Comparison of ENCODE assay signal across 17 cellular contexts in genomic region chr3:47410417-47410720, GRCh38.
DNase-seq lines count a peak whose midpoint lies in the region; ATAC-seq and TF ChIP-seq lines count a peak whose summit lies in the region.
"Had no signal": no experiment of that assay in that cellular context is flagged by ENCODE, and none has a peak within 500 bp of the region (broad histone marks: within the 10 kb centered on the region; RNA-seq: fewer than 3 reads in every experiment).

No MANE protein-coding gene starts in this region.

- H3K4me3 ChIP-seq in HEK293 (ENCODE audit: low read depth, low read length), result no peak overlapping the region
- H3K4me3 ChIP-seq: GM12878, GM23338 had no signal

- no peak for DNase-seq in stimulated activated naive CD8-positive, alpha-beta T cell treated with anti-CD3 and anti-CD28 coated beads, Interleukin-15, amount 100 ng/mL, for 72 hours
- no peak for DNase-seq in stimulated activated naive CD8-positive, alpha-beta T cell treated with anti-CD3 and anti-CD28 coated beads, Interleukin-15, Interleukin-2, amounts not matched to agents 100 U/mL and 50 U/mL, for 24 hours
- DNase-seq in iPS-NIHi11 (ENCODE audit: low spot score), result peak; percentile 36
- no peak for DNase-seq in stimulated activated naive B cell treated with anti-CD40 and anti-IgM and Interleukin-4, amounts not matched to agents 10 μg/mL and 1 μg/mL and 100 μg/mL, for 72 hours
- no peak for DNase-seq in NCI-H2196 (lab: John Stamatoyannopoulos, UW; ENCODE audit: unreplicated experiment)
- DNase-seq in stimulated activated CD4-positive, alpha-beta T cell treated with anti-CD3 and anti-CD28 coated beads, Interleukin-4, amount 100 ng/mL, for 4 hours, result no peak
- no peak for DNase-seq in NCI-H2029 treated with DMSO at 0.1 percent for 48 hours (lab: John Stamatoyannopoulos, UW)
- DNase-seq: C1 segment of cervical spinal cord; Calu3; CD4-positive, alpha-beta memory T cell; COR-L47; DMS153; DND-41; HCEC 1CT had no signal

- no peaks in the 10 kb centered on the region for H3K4me1 ChIP-seq in HEK293 (ENCODE audit: control insufficient read depth, insufficient read depth, low read length)

- H3K36me3 ChIP-seq in HEK293 (ENCODE audit: control insufficient read depth in 2 of 2, insufficient read depth in 1 of 2, low read length in 2 of 2), result peaks cover 0 to 85% of the 10 kb centered on the region in 2 experiments; a peak in 1 of 3 replicates

- ATAC-seq in stimulated activated naive CD8-positive, alpha-beta T cell treated with anti-CD3 and anti-CD28 coated beads, Interleukin-15, amount 100 ng/mL, for 72 hours, result peak; percentile 1
- no peak for ATAC-seq in stimulated activated naive CD8-positive, alpha-beta T cell treated with anti-CD3 and anti-CD28 coated beads, Interleukin-15, Interleukin-2, amounts not matched to agents 100 U/mL and 50 U/mL, for 24 hours
- ATAC-seq in stimulated activated naive B cell treated with anti-CD40 and anti-IgM and Interleukin-4, amounts not matched to agents 10 μg/mL and 1 μg/mL and 100 μg/mL, for 72 hours (replicated peaks), result no peak
- ATAC-seq: GM12878, GM23338 had no signal

- TF ChIP-seq CTCF in HEK293 (tag by site-specific recombination; IDR thresholded peaks at IDR 0.05), result no peak

- H3K4me3 Mint-ChIP-seq in stimulated activated naive CD8-positive, alpha-beta T cell treated with anti-CD3 and anti-CD28 coated beads, Interleukin-15, amount 100 ng/mL, for 72 hours, result no peak overlapping the region
- H3K4me3 Mint-ChIP-seq in stimulated activated naive B cell treated with anti-CD40 and anti-IgM and Interleukin-4, amounts not matched to agents 10 μg/mL and 1 μg/mL and 100 μg/mL, for 72 hours, result peak overlapping the region in 1 of 2 donors; percentile 41
- H3K4me3 Mint-ChIP-seq: CD4-positive, alpha-beta memory T cell; GM23338 had no signal

- no peaks in the 10 kb centered on the region for H3K9me3 ChIP-seq in HEK293 (ENCODE audit: control insufficient read depth, insufficient read depth, low read depth, low read length)

- peak overlapping the region in 1 of 2 donors; percentile 66 for H3K27ac Mint-ChIP-seq in stimulated activated naive CD8-positive, alpha-beta T cell treated with anti-CD3 and anti-CD28 coated beads, Interleukin-15, amount 100 ng/mL, for 72 hours
- peak overlapping the region; percentile 76 for H3K27ac Mint-ChIP-seq in stimulated activated naive B cell treated with anti-CD40 and anti-IgM and Interleukin-4, amounts not matched to agents 10 μg/mL and 1 μg/mL and 100 μg/mL, for 72 hours
- H3K27ac Mint-ChIP-seq: GM23338 had no signal

- no peaks in the 10 kb centered on the region for H3K9me3 Mint-ChIP-seq in stimulated activated naive CD8-positive, alpha-beta T cell treated with anti-CD3 and anti-CD28 coated beads, Interleukin-15, amount 100 ng/mL, for 72 hours
- no peaks in the 10 kb centered on the region for H3K9me3 Mint-ChIP-seq in stimulated activated naive B cell treated with anti-CD40 and anti-IgM and Interleukin-4, amounts not matched to agents 10 μg/mL and 1 μg/mL and 100 μg/mL, for 72 hours

- H3K27me3 Mint-ChIP-seq in stimulated activated naive CD8-positive, alpha-beta T cell treated with anti-CD3 and anti-CD28 coated beads, Interleukin-15, amount 100 ng/mL, for 72 hours, result no peaks in the 10 kb centered on the region
- H3K27me3 Mint-ChIP-seq in stimulated activated naive B cell treated with anti-CD40 and anti-IgM and Interleukin-4, amounts not matched to agents 10 μg/mL and 1 μg/mL and 100 μg/mL, for 72 hours, result no peaks in the 10 kb centered on the region
- H3K27me3 Mint-ChIP-seq: CD4-positive, alpha-beta memory T cell had no signal

- no peak overlapping the region for H3K27ac ChIP-seq in HEK293 (ENCODE audit: extremely low read depth, low read depth, low read length)

- POLR2A ChIA-PET in HEK293 (lab: Yijun Ruan, JAX), result interaction anchor here (0.5 kb wide), 1 partner anchor 78 kb away, joined by 3 read pairs; no protein-coding TSS in a partner anchor

- peaks cover 4% of the 10 kb centered on the region for H3K4me1 Mint-ChIP-seq in stimulated activated naive CD8-positive, alpha-beta T cell treated with anti-CD3 and anti-CD28 coated beads, Interleukin-15, amount 100 ng/mL, for 72 hours
- H3K4me1 Mint-ChIP-seq in stimulated activated naive B cell treated with anti-CD40 and anti-IgM and Interleukin-4, amounts not matched to agents 10 μg/mL and 1 μg/mL and 100 μg/mL, for 72 hours, result peaks cover 19 to 23% of the 10 kb centered on the region in 2 donors
- H3K4me1 Mint-ChIP-seq: GM23338 had no signal

- CTCF ChIA-PET in HEK293 (lab: Yijun Ruan, JAX), result no interaction called here

- peaks cover 47 to 64% of the 10 kb centered on the region in 2 donors for H3K36me3 Mint-ChIP-seq in stimulated activated naive B cell treated with anti-CD40 and anti-IgM and Interleukin-4, amounts not matched to agents 10 μg/mL and 1 μg/mL and 100 μg/mL, for 72 hours

TF ChIP-seq in HEK293, 187 proteins besides CTCF, POLR2A, EP300 and RAD21:
- TF ChIP-seq EGR2 (tag by site-specific recombination; IDR thresholded peaks at IDR 0.05; ENCODE audit: low read depth) (peak; percentile 24; the same call in 1 of the 2 replicates), ZNF341 (tag by site-specific recombination; IDR thresholded peaks at IDR 0.05; ENCODE audit: low read depth) (no peak)
